Comparison of ENCODE assay signal across 8 cellular contexts in the genomic region with DNA sequence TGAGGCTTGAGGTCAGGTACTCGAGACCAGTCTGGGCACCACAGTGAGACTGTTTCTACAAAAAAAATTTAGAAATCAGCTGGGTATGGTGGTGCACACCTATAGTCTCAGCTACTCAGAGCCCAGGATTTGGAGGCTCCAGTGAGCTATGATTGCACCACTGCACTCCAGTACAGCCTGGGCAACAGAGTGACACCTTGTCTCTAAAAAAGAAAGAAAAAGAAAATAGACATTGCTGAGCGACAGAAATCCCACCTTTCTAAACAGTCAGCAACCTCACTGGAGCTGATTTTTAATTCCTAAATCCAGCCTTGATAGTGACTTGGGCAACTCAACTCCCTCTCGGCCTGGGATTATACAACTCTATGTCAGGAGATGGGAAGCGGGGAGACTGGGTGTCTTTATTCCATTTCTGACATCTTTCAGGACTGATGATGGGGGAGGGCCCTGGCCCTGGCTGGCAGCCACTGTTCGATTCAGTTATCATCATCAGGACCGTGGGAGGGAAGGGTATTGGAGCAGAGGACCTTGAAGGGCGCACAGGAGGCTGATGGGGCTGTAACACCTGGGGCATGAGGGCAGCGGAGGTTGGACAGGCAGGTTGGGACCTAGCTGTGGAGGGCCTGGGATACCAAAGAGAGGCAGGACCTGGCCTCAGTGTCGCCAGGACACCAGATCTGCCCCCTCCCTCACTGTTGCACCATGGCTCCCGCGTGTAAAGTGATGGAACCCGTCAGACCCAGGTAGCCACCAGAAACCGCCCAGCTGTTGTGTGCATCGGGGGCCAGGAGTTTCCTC. TPM values are rescaled to one million over a fixed set of nuclear protein-coding genes. Genes with fewer than 3 reads are reported as not detected.
DNase-seq lines count a peak whose midpoint lies in the region; ATAC-seq and TF ChIP-seq lines count a peak whose summit lies in the region.

No MANE protein-coding gene starts in this region.

- no peaks in the 10 kb centered on the region for H3K27me3 Mint-ChIP-seq in effector memory CD8-positive, alpha-beta T cell
- peaks cover 16% of the 10 kb centered on the region for H3K27me3 Mint-ChIP-seq in neural progenitor cell (ENCODE audit: insufficient read depth, low read depth)

- ATAC-seq in effector memory CD8-positive, alpha-beta T cell (replicated peaks), result no peak
- ATAC-seq in HG02798 (IDR thresholded peaks at IDR 0.05; ENCODE audit: poor library complexity, unreplicated experiment) (no peak), HG03432 (IDR thresholded peaks at IDR 0.05; ENCODE audit: unreplicated experiment) (no peak)

- H2AFZ ChIP-seq in neural progenitor cell (replicated peaks), result no peak overlapping the region

- H3F3A ChIP-seq in neural progenitor cell (ENCODE audit: low read depth), result peaks cover 49% of the 10 kb centered on the region

- POLR2A ChIA-PET in BJ (lab: Charles Lee), result interaction anchor here (0.8 kb wide), 1 partner anchor 25 kb away, joined by 3 read pairs; no protein-coding TSS in a partner anchor

- H3K27me3 ChIP-seq in BJ (ENCODE audit: control insufficient read depth, insufficient read depth, low read length), result no peaks in the 10 kb centered on the region
- no peaks in the 10 kb centered on the region for H3K27me3 ChIP-seq in neural progenitor cell

- H3K4me2 ChIP-seq in neural progenitor cell, result peak overlapping the region; percentile 56

- H3K9me3 Mint-ChIP-seq in effector memory CD8-positive, alpha-beta T cell, result no peaks in the 10 kb centered on the region
- no peaks in the 10 kb centered on the region for H3K9me3 Mint-ChIP-seq in neural progenitor cell

- peaks cover 22 to 26% of the 10 kb centered on the region in 2 donors for H3K4me1 Mint-ChIP-seq in effector memory CD8-positive, alpha-beta T cell (ENCODE audit: low read depth in 2 of 2)
- H3K4me1 Mint-ChIP-seq in neural progenitor cell, result peaks cover 20% of the 10 kb centered on the region

- peaks cover 17% of the 10 kb centered on the region for H3K36me3 Mint-ChIP-seq in effector memory CD8-positive, alpha-beta T cell (ENCODE audit: insufficient read depth)
- H3K36me3 Mint-ChIP-seq in neural progenitor cell, result peaks cover 7% of the 10 kb centered on the region

- peak overlapping the region; percentile 92 to 97 for H3K4me3 Mint-ChIP-seq in effector memory CD8-positive, alpha-beta T cell
- peak overlapping the region; percentile 90 for H3K4me3 Mint-ChIP-seq in neural progenitor cell

- peaks cover 3% of the 10 kb centered on the region for H3K36me3 ChIP-seq in BJ (ENCODE audit: control insufficient read depth, insufficient read depth, low read length)
- H3K36me3 ChIP-seq in neural progenitor cell, result no peaks in the 10 kb centered on the region

- H3K4me3 ChIP-seq in BJ (ENCODE audit: low read depth, low read length) (peak overlapping the region; percentile 83; the same call in 1 of the 2 replicates), neural progenitor cell (peak overlapping the region; percentile 8)

- H3K4me1 ChIP-seq in neural progenitor cell, result peaks cover 15% of the 10 kb centered on the region

- H4K20me1 ChIP-seq in neural progenitor cell (ENCODE audit: low read depth), result peaks cover 12% of the 10 kb centered on the region

- H3K9me3 ChIP-seq in neural progenitor cell (ENCODE audit: low read depth), result no peaks in the 10 kb centered on the region

- no peak for DNase-seq in BJ (ENCODE audit: low read depth)
- peak; percentile 57 for DNase-seq in NCI-H69 (lab: John Stamatoyannopoulos, UW)
- DNase-seq in effector memory CD8-positive, alpha-beta T cell, result no peak
- DNase-seq in neural progenitor cell (ENCODE audit: low spot score), result no peak
- no peak for DNase-seq in occipital lobe (lab: John Stamatoyannopoulos, UW)
- no peak for DNase-seq in NCI-H2171 treated with DMSO at 0.1 percent for 48 hours (lab: John Stamatoyannopoulos, UW)

- peak overlapping the region; percentile 73 for H3K27ac ChIP-seq in neural progenitor cell

- CTCF ChIA-PET in BJ (lab: Yijun Ruan, JAX), result interaction anchor here (1.0 to 9.7 kb wide), 5 partner anchors 24 to 150 kb away, joined by 3 to 217 read pairs (median 23); no protein-coding TSS in a partner anchor

- peaks cover 14% of the 10 kb centered on the region for H3K79me2 ChIP-seq in neural progenitor cell (ENCODE audit: low read depth)

- H3K27ac Mint-ChIP-seq in effector memory CD8-positive, alpha-beta T cell, result peak overlapping the region; percentile 81 to 90
- H3K27ac Mint-ChIP-seq in neural progenitor cell, result peak overlapping the region; percentile 98

- H3K9ac ChIP-seq in neural progenitor cell, result no peak overlapping the region

- no peak for TF ChIP-seq CTCF in BJ (IDR thresholded peaks at IDR 0.05; ENCODE audit: insufficient read depth, low read depth, low read length)
- TF ChIP-seq CTCF in neural progenitor cell (IDR thresholded peaks at IDR 0.05), result no peak

RNA-seq across cellular contexts. Expression of a gene that starts 14.7 kb away (rescaled TPM):
- 642 and 966 TPM in 2 replicates for polyA plus RNA-seq in BJ (2011; rRNA removed)
- 142 and 174 TPM in 2 replicates for polyA minus RNA-seq in BJ (2011; rRNA and poly(A)+ RNA removed)
- 9.7 and 20.8 TPM in 2 replicates for total RNA-seq in neural progenitor cell (ENCODE audit: low replicate concordance)
- total RNA-seq in occipital lobe, result 2.7 TPM

RNA-seq across cellular contexts. Expression of a gene that starts 41.6 kb away (rescaled TPM):
- 48.8 and 62.2 TPM in 2 replicates for polyA plus RNA-seq in BJ (2011; rRNA removed)
- 61.2 and 72.1 TPM in 2 replicates for polyA minus RNA-seq in BJ (2011; rRNA and poly(A)+ RNA removed)
- total RNA-seq in neural progenitor cell (ENCODE audit: low replicate concordance), result 179 and 190 TPM in 2 replicates
- 387 TPM for total RNA-seq in occipital lobe
